20 cellular contexts compared by ENCODE assay signal in genomic region chr1:153360592-153360991, GRCh38. TPM values are rescaled to one million over a fixed set of nuclear protein-coding genes. Genes with fewer than 3 reads are reported as not detected.
DNase-seq lines count a peak whose midpoint lies in the region; ATAC-seq and TF ChIP-seq lines count a peak whose summit lies in the region.
"Had no signal": no experiment of that assay in that cellular context is flagged by ENCODE, and none has a peak within 500 bp of the region (broad histone marks: within the 10 kb centered on the region; RNA-seq: fewer than 3 reads in every experiment).

No MANE protein-coding gene starts in this region.

- 51 to 70% methylated on average over 6 to 11 of the region's 11 CpGs for WGBS in esophagus squamous epithelium, 2 donors
- no CpG with 5 or more reads among the region's 11 CpGs for WGBS in neuronal stem cell (ENCODE audit: extremely low coverage in 2 of 2, insufficient read length in 2 of 2, insufficient replicate concordance in 1 of 2), 2 donors

- peaks cover 0 to 3% (median 1%) of the 10 kb centered on the region in 3 donors for H3K27me3 Mint-ChIP-seq in CD14-positive monocyte (ENCODE audit: low read depth in 3 of 3)
- peaks cover 10% of the 10 kb centered on the region for H3K27me3 Mint-ChIP-seq in Caco-2 (ENCODE audit: insufficient read depth, unreplicated experiment)

- H3K14ac ChIP-seq in neuronal stem cell (ENCODE audit: low read length) = no peak overlapping the region

- H3K9ac ChIP-seq in skeletal muscle tissue (ENCODE audit: low read depth in 1 of 3, low read length in 3 of 3) = no peak overlapping the region
- no peak overlapping the region for H3K9ac ChIP-seq in neuronal stem cell (ENCODE audit: low read depth, low read length, poor library complexity)

- no peak overlapping the region for H3K4me3 ChIP-seq in RWPE2 (ENCODE audit: severe bottlenecking)
- H3K4me3 ChIP-seq in esophagus squamous epithelium = peak overlapping the region in 2 of 4 donors; percentile 48 to 64
- H3K4me3 ChIP-seq in skeletal muscle tissue (ENCODE audit: low read length in 3 of 3) = no peak overlapping the region
- H3K4me3 ChIP-seq in neuronal stem cell (ENCODE audit: low read length in 2 of 2) = no peak overlapping the region
- no peak overlapping the region for H3K4me3 ChIP-seq in Caco-2 (ENCODE audit: low read depth, low read length)
- H3K4me3 ChIP-seq: A549 had no signal

- no peak for TF ChIP-seq CTCF in CD14-positive monocyte (IDR thresholded peaks at IDR 0.05)
- no peak for TF ChIP-seq CTCF in RWPE2 (IDR thresholded peaks at IDR 0.05; ENCODE audit: poor library complexity, severe bottlenecking)
- TF ChIP-seq CTCF in esophagus squamous epithelium (IDR thresholded peaks at IDR 0.05) = no peak
- TF ChIP-seq CTCF in Caco-2 (IDR thresholded peaks at IDR 0.05; ENCODE audit: insufficient read depth in 1 of 2, low read depth in 1 of 2, low read length in 1 of 2, severe bottlenecking in 1 of 2, unreplicated experiment in 1 of 2) = no peak

- H3K9me3 Mint-ChIP-seq in CD14-positive monocyte (peaks cover 0 to 6% (median 1%) of the 10 kb centered on the region in 7 donors), Caco-2 (ENCODE audit: unreplicated experiment) (no peaks in the 10 kb centered on the region)
- H3K9me3 Mint-ChIP-seq: HFFc6 had no signal

- H2AFZ ChIP-seq in neuronal stem cell (ENCODE audit: low read length) = no peak overlapping the region

- intact Hi-C loops in CD14-positive monocyte (cut with micrococcal nuclease) = loop anchor here in 1 of 2 donors (10.0 kb wide), 1 partner anchor 214 kb away; no protein-coding TSS in a partner anchor
- intact Hi-C loops in esophagus squamous epithelium (cut with DNase I) = no loop called here
- intact Hi-C loops in Caco-2 (cut with micrococcal nuclease; ENCODE audit: unreplicated experiment) = no loop called here

- H2AK5ac ChIP-seq in neuronal stem cell (ENCODE audit: low read depth, low read length) = no peak overlapping the region

- no peak for DNase-seq in CD14-positive monocyte (ENCODE audit: low spot score)
- peak; percentile 20 for DNase-seq in RWPE2 (ENCODE audit: low spot score)
- DNase-seq in esophagus squamous epithelium (lab: John Stamatoyannopoulos, UW) = no peak
- no peak for DNase-seq in NCI-H524 (lab: John Stamatoyannopoulos, UW)
- no peak for DNase-seq in neuronal stem cell (ENCODE audit: low spot score)
- no peak for DNase-seq in Caco-2
- DNase-seq: C1 segment of cervical spinal cord, DMS 273 treated with DMSO at 0.1 percent for 48 hours, GF-D8, HFFc6, KG1, NCI-H1436, NCI-H2081, NCI-H774, Right ventricle myocardium superior had no signal

- H3K27ac Mint-ChIP-seq in CD14-positive monocyte = peak overlapping the region; percentile 93 to 99 (median 97)
- H3K27ac Mint-ChIP-seq in Caco-2 (ENCODE audit: unreplicated experiment) = no peak overlapping the region
- H3K27ac Mint-ChIP-seq: HFFc6 had no signal

- H3K23ac ChIP-seq in neuronal stem cell (ENCODE audit: low read depth, low read length, poor library complexity) = no peak overlapping the region

- H3K4me1 Mint-ChIP-seq in CD14-positive monocyte (peaks cover 94% of the 10 kb centered on the region), Caco-2 (ENCODE audit: low read depth, unreplicated experiment) (peaks cover 6% of the 10 kb centered on the region)

- no peaks in the 10 kb centered on the region for H3K9me3 ChIP-seq in RWPE2 (ENCODE audit: severe bottlenecking)
- no peaks in the 10 kb centered on the region for H3K9me3 ChIP-seq in esophagus squamous epithelium
- H3K9me3 ChIP-seq in skeletal muscle tissue (ENCODE audit: control insufficient read depth in 3 of 3, low read length in 3 of 3) = no peaks in the 10 kb centered on the region
- H3K9me3 ChIP-seq in neuronal stem cell (replicated peaks in 1 of 2; ENCODE audit: control insufficient read depth in 2 of 2, insufficient read depth in 1 of 2, low read depth in 1 of 2, low read length in 2 of 2) = no peaks in the 10 kb centered on the region
- no peaks in the 10 kb centered on the region for H3K9me3 ChIP-seq in Caco-2
- H3K9me3 ChIP-seq: A549 had no signal

- no peak overlapping the region for H2BK12ac ChIP-seq in neuronal stem cell (ENCODE audit: low read length)

- H2BK5ac ChIP-seq in neuronal stem cell (ENCODE audit: low read length) = no peak overlapping the region

- no peak overlapping the region for H4K91ac ChIP-seq in neuronal stem cell (ENCODE audit: low read depth, low read length, poor library complexity)

- H4K8ac ChIP-seq in neuronal stem cell (ENCODE audit: low read depth, low read length) = no peak overlapping the region

- CTCF ChIA-PET in Caco-2 (lab: Charles Lee) = no interaction called here

- no peaks in the 10 kb centered on the region for H3K79me1 ChIP-seq in neuronal stem cell (ENCODE audit: low read depth, low read length)

- H3K4me3 Mint-ChIP-seq in CD14-positive monocyte (peak overlapping the region; percentile 97 to 100), Caco-2 (ENCODE audit: unreplicated experiment) (no peak overlapping the region)
- H3K4me3 Mint-ChIP-seq: HFFc6 had no signal

- POLR2A ChIA-PET in Caco-2 (lab: Charles Lee) = no interaction called here

- H3K36me3 ChIP-seq in RWPE2 (ENCODE audit: low read depth) (no peaks in the 10 kb centered on the region), esophagus squamous epithelium (no peaks in the 10 kb centered on the region), skeletal muscle tissue (ENCODE audit: control insufficient read depth in 3 of 3, insufficient read depth in 3 of 3, low read length in 3 of 3) (no peaks in the 10 kb centered on the region), neuronal stem cell (replicated peaks in 1 of 2; ENCODE audit: control insufficient read depth in 2 of 2, insufficient read depth in 2 of 2, low read length in 2 of 2) (no peaks in the 10 kb centered on the region), Caco-2 (ENCODE audit: control insufficient read depth, insufficient read depth, low read length) (no peaks in the 10 kb centered on the region)

- peaks cover 27 to 46% of the 10 kb centered on the region in 2 donors for H3K36me3 Mint-ChIP-seq in CD14-positive monocyte
- H3K36me3 Mint-ChIP-seq in Caco-2 (ENCODE audit: insufficient read depth, unreplicated experiment) = no peaks in the 10 kb centered on the region

- H3K18ac ChIP-seq in neuronal stem cell (ENCODE audit: low read length) = no peak overlapping the region

- H2BK120ac ChIP-seq in neuronal stem cell (ENCODE audit: low read depth, low read length) = no peak overlapping the region

- BruUV-seq in Caco-2 (replicated peaks; lab: Mats Ljungman, UMichigan) = no TSS peak

- H3K27me3 ChIP-seq in RWPE2 (ENCODE audit: insufficient read depth, poor library complexity, severe bottlenecking) (no peaks in the 10 kb centered on the region), esophagus squamous epithelium (no peaks in the 10 kb centered on the region), skeletal muscle tissue (ENCODE audit: control insufficient read depth in 3 of 3, insufficient read depth in 3 of 3, low read length in 3 of 3) (peaks cover 0 to under 1% (median 0%) of the 10 kb centered on the region in 3 donors), neuronal stem cell (ENCODE audit: control insufficient read depth in 3 of 3, insufficient read depth in 3 of 3, low read depth in 1 of 3, low read length in 3 of 3) (peaks cover 0 to 41% (median 0%) of the 10 kb centered on the region in 3 experiments), Caco-2 (replicated peaks; ENCODE audit: control insufficient read depth, insufficient read depth, low read length) (no peaks in the 10 kb centered on the region)

- H3K4ac ChIP-seq in neuronal stem cell (ENCODE audit: low read length) = no peak overlapping the region

- no peak for TF ChIP-seq POLR2A in esophagus squamous epithelium (IDR thresholded peaks at IDR 0.05)

- H3K4me2 ChIP-seq in neuronal stem cell (ENCODE audit: insufficient read depth, low read length, poor library complexity, severe bottlenecking) = no peak overlapping the region
- H3K4me2 ChIP-seq: A549 had no signal

- no peak for ATAC-seq in RWPE2 (ENCODE audit: low read depth)
- ATAC-seq: A549 had no signal

- no peak overlapping the region for H3K27ac ChIP-seq in RWPE2 (ENCODE audit: poor library complexity, severe bottlenecking)
- peak overlapping the region; percentile 86 to 94 (median 93) for H3K27ac ChIP-seq in esophagus squamous epithelium
- peak overlapping the region; percentile 25 for H3K27ac ChIP-seq in skeletal muscle tissue (ENCODE audit: low read depth, low read length)
- H3K27ac ChIP-seq in neuronal stem cell (replicated peaks; ENCODE audit: low read length) = no peak overlapping the region
- H3K27ac ChIP-seq: A549 had no signal

- H3K4me1 ChIP-seq in RWPE2 (ENCODE audit: insufficient read depth, poor library complexity, severe bottlenecking) (peaks cover 31% of the 10 kb centered on the region), esophagus squamous epithelium (peaks cover 32 to 91% (median 40%) of the 10 kb centered on the region in 3 donors), skeletal muscle tissue (ENCODE audit: control insufficient read depth in 3 of 3, insufficient read depth in 3 of 3, low read length in 3 of 3) (peaks cover 4 to 24% (median 21%) of the 10 kb centered on the region in 3 donors), neuronal stem cell (ENCODE audit: control insufficient read depth in 2 of 2, insufficient read depth in 1 of 2, low read depth in 1 of 2, low read length in 2 of 2) (no peaks in the 10 kb centered on the region), Caco-2 (peaks cover 26% of the 10 kb centered on the region)
- H3K4me1 ChIP-seq: A549 had no signal

- H2BK15ac ChIP-seq in neuronal stem cell (ENCODE audit: low read length) = no peak overlapping the region

RNA-seq across cellular contexts. Expression of gene S100A9, which starts 2.9 kb away (rescaled TPM):
- polyA plus RNA-seq in CD14-positive monocyte = over 10,000 TPM; 40,800 to 43,602 TPM
- total RNA-seq in esophagus squamous epithelium (over 10,000 TPM; 15,145 to 90,256 (median 57,331) TPM), skeletal muscle tissue (218 TPM), Caco-2 (2022) (0.63 TPM in 1 of 2 replicates, not detected in the other)
- not detected for polyA plus RNA-seq in neuronal stem cell (2013, experiment 1 of 2)
- polyA plus RNA-seq in neuronal stem cell (2013, experiment 2 of 2) = not detected
- total RNA-seq: Daoy, H1, HFFc6 had no signal
- polyA plus RNA-seq: H1 had no signal

RNA-seq across cellular contexts. Expression of gene PGLYRP4, which starts 12.0 kb away (rescaled TPM):
- not detected for polyA plus RNA-seq in CD14-positive monocyte
- total RNA-seq in esophagus squamous epithelium = 10 to 100 TPM in 1 of 4 donors, 1 to 10 TPM in 3; 4.2 to 15.1 (median 6.9) TPM
- total RNA-seq in skeletal muscle tissue = not detected
- polyA plus RNA-seq in neuronal stem cell (2013, experiment 1 of 2) = not detected
- polyA plus RNA-seq in neuronal stem cell (2013, experiment 2 of 2) = not detected
- total RNA-seq in Caco-2 (2022) = not detected in 2 replicates
- total RNA-seq: Daoy, H1, HFFc6, NCI-H460, Right ventricle myocardium superior had no signal
- polyA plus RNA-seq: A549, H1 had no signal

RNA-seq across cellular contexts. Expression of gene S100A12, which starts 14.8 kb away (rescaled TPM):
- polyA plus RNA-seq in CD14-positive monocyte = 1,000 to 10,000 TPM; 2,543 to 2,834 TPM
- total RNA-seq in esophagus squamous epithelium = 100 to 1,000 TPM in 1 of 4 donors, 10 to 100 TPM in 3; 16.2 to 154 (median 49.0) TPM
- total RNA-seq in skeletal muscle tissue = 23.0 TPM
- polyA plus RNA-seq in neuronal stem cell (2013, experiment 1 of 2) = not detected
- polyA plus RNA-seq in neuronal stem cell (2013, experiment 2 of 2) = not detected
- total RNA-seq in Caco-2 (2022) = not detected in 2 replicates
- total RNA-seq: Daoy, H1, HFFc6, NCI-H460 had no signal
- polyA plus RNA-seq: A549, H1 had no signal

RNA-seq across cellular contexts. Expression of gene S100A8, which starts 30.3 kb away (rescaled TPM):
- polyA plus RNA-seq in CD14-positive monocyte = over 10,000 TPM; 27,689 to 30,135 TPM
- total RNA-seq in esophagus squamous epithelium (over 10,000 TPM in 3 of 4 donors, 1,000 to 10,000 TPM in 1; 4,308 to 17,245 (median 15,998) TPM), skeletal muscle tissue (67.3 TPM), Caco-2 (2022) (not detected in 2 replicates)
- polyA plus RNA-seq in neuronal stem cell (2013, experiment 1 of 2) = not detected
- polyA plus RNA-seq in neuronal stem cell (2013, experiment 2 of 2) = not detected
- total RNA-seq: Daoy, H1, HFFc6, NCI-H460 had no signal
- polyA plus RNA-seq: A549, H1 had no signal

RNA-seq across cellular contexts. Expression of gene PGLYRP3, which starts 47.8 kb away (rescaled TPM):
- polyA plus RNA-seq in CD14-positive monocyte = not detected
- total RNA-seq in esophagus squamous epithelium (10 to 100 TPM; 14.3 to 44.0 (median 23.8) TPM), skeletal muscle tissue (not detected), Caco-2 (2022) (not detected in 2 replicates)
- not detected for polyA plus RNA-seq in neuronal stem cell (2013, experiment 1 of 2)
- not detected for polyA plus RNA-seq in neuronal stem cell (2013, experiment 2 of 2)
- total RNA-seq: Daoy, H1, HFFc6, NCI-H460, Right ventricle myocardium superior had no signal
- polyA plus RNA-seq: A549, H1 had no signal

Comparison
In these comparisons a context has a peak if more than half of its experiments do, and no peak if none do; other contexts are left out.
1. H3K27ac ChIP-seq: peak in esophagus squamous epithelium (4 of 4) and skeletal muscle tissue (single experiment); none in RWPE2 (single experiment) and neuronal stem cell (single experiment).
2. RNA of gene S100A9, which starts 2.9 kb away (total RNA-seq): 15,145 to 90,256 TPM in esophagus squamous epithelium and 218 TPM in skeletal muscle tissue (single experiment); 0.63 TPM in Caco-2; every median in the first group is over 100 times any median in the second.
3. RNA of gene S100A12, which starts 14.8 kb away (total RNA-seq): 16.2 to 154 TPM in esophagus squamous epithelium and 23.0 TPM in skeletal muscle tissue (single experiment); not detected in Caco-2; every median in the first group is over 10 times any median in the second.